In genomic region chr20:56988446-56988845, GRCh38 we compare ENCODE assay signal across 26 cellular contexts.
DNase-seq lines count a peak whose midpoint lies in the region; ATAC-seq and TF ChIP-seq lines count a peak whose summit lies in the region.
"Had no signal": no experiment of that assay in that cellular context is flagged by ENCODE, and none has a peak within 500 bp of the region (broad histone marks: within the 10 kb centered on the region; RNA-seq: fewer than 3 reads in every experiment).

No MANE protein-coding gene starts in this region.

- WGBS in SK-N-SH (ENCODE audit: low lambda C conversion rate): 19% methylated on average over 8 of the region's 8 CpGs
- 57% methylated on average over 8 of the region's 8 CpGs for WGBS in smooth muscle cell (ENCODE audit: low lambda C conversion rate)

- no peak overlapping the region for H2AFZ ChIP-seq in SK-N-SH (ENCODE audit: low read depth)
- H2AFZ ChIP-seq in smooth muscle cell (ENCODE audit: low read depth): peak overlapping the region; percentile 36

- intact Hi-C loops in activated CD4-positive, alpha-beta T cell treated with anti-CD3 and anti-CD28 coated beads for 36 hours (cut with DNase I, micrococcal nuclease): no loop called here

- no peaks in the 10 kb centered on the region for H4K20me1 ChIP-seq in SK-N-SH (ENCODE audit: insufficient read depth)
- H4K20me1 ChIP-seq in smooth muscle cell (ENCODE audit: low read depth): no peaks in the 10 kb centered on the region

- no peak for TF ChIP-seq EP300 in SK-N-SH (IDR thresholded peaks at IDR 0.05; ENCODE audit: borderline replicate concordance in 1 of 2, low read depth in 1 of 2, low read length in 1 of 2)

- no peak for TF ChIP-seq CTCF in SK-N-SH (IDR thresholded peaks at IDR 0.05)
- TF ChIP-seq CTCF in fibroblast of villous mesenchyme (IDR thresholded peaks at IDR 0.05; ENCODE audit: insufficient read depth, low read depth, low read length): no peak
- no peak for TF ChIP-seq CTCF in smooth muscle cell (IDR thresholded peaks at IDR 0.05; ENCODE audit: borderline replicate concordance, insufficient read depth, poor library complexity, severe bottlenecking)

- no peaks in the 10 kb centered on the region for H3K36me3 ChIP-seq in SK-N-SH (replicated peaks in 1 of 2; ENCODE audit: control insufficient read depth in 1 of 2, insufficient read depth in 2 of 2, low read length in 1 of 2)
- H3K36me3 ChIP-seq in smooth muscle cell (ENCODE audit: low read depth): no peaks in the 10 kb centered on the region
- H3K36me3 ChIP-seq: BE2C, HAP-1, MG63 had no signal

- no peak overlapping the region for H3K4me3 Mint-ChIP-seq in activated CD4-positive, alpha-beta T cell treated with anti-CD3 and anti-CD28 coated beads for 36 hours
- H3K4me3 Mint-ChIP-seq: CD14-positive monocyte; CD8-positive, alpha-beta memory T cell had no signal

- H3K9me3 ChIP-seq in SK-N-SH (no peaks in the 10 kb centered on the region), smooth muscle cell (replicated peaks; ENCODE audit: low read depth) (no peaks in the 10 kb centered on the region)
- H3K9me3 ChIP-seq: BE2C had no signal

- POLR2A ChIA-PET in SK-N-SH (lab: Yijun Ruan, JAX): no interaction called here
- POLR2A ChIA-PET in activated CD4-positive, alpha-beta T cell treated with anti-CD3 and anti-CD28 coated beads for 36 hours (lab: Charles Lee): no interaction called here

- no peaks in the 10 kb centered on the region for H3K79me2 ChIP-seq in SK-N-SH (ENCODE audit: insufficient read depth)
- H3K79me2 ChIP-seq in smooth muscle cell (ENCODE audit: low read depth): no peaks in the 10 kb centered on the region

- H3K27ac ChIP-seq in SK-N-SH (ENCODE audit: low read depth in 2 of 2, low read length in 1 of 2) (no peak overlapping the region), smooth muscle cell (ENCODE audit: low read depth) (peak overlapping the region; percentile 83)
- H3K27ac ChIP-seq: 22Rv1, RWPE1 had no signal

- H3K9me2 ChIP-seq in SK-N-SH: no peaks in the 10 kb centered on the region

- CTCF ChIA-PET in SK-N-SH (lab: Yijun Ruan, JAX): interaction anchor here (1.3 to 1.7 kb wide), 2 partner anchors 8 to 438 kb away, joined by 4 to 5 read pairs; no protein-coding TSS in a partner anchor
- CTCF ChIA-PET in activated CD4-positive, alpha-beta T cell treated with anti-CD3 and anti-CD28 coated beads for 36 hours (lab: Charles Lee): no interaction called here

- no peaks in the 10 kb centered on the region for H3K36me3 Mint-ChIP-seq in activated CD4-positive, alpha-beta T cell treated with anti-CD3 and anti-CD28 coated beads for 36 hours (ENCODE audit: low read depth)
- H3K36me3 Mint-ChIP-seq: CD14-positive monocyte; CD8-positive, alpha-beta memory T cell had no signal

- no peaks in the 10 kb centered on the region for H3K4me1 Mint-ChIP-seq in activated CD4-positive, alpha-beta T cell treated with anti-CD3 and anti-CD28 coated beads for 36 hours
- H3K4me1 Mint-ChIP-seq: CD14-positive monocyte; CD8-positive, alpha-beta memory T cell had no signal

- H3K27me3 ChIP-seq in SK-N-SH (ENCODE audit: insufficient read depth) (peaks cover 33% of the 10 kb centered on the region; the same call in 1 of the 2 replicates), smooth muscle cell (ENCODE audit: low read depth) (no peaks in the 10 kb centered on the region)
- H3K27me3 ChIP-seq: MG63 had no signal

- H3K4me2 ChIP-seq in SK-N-SH (0 out of 2 replicates have a peak overlapping the region, but pooled peaks have one; percentile 19), smooth muscle cell (peak overlapping the region; percentile 82)

- H3K4me1 ChIP-seq in SK-N-SH (ENCODE audit: control insufficient read depth in 1 of 2, insufficient read depth in 2 of 2, low read depth in 1 of 2, low read length in 1 of 2) (no peaks in the 10 kb centered on the region), smooth muscle cell (ENCODE audit: low read depth) (peaks cover 5% of the 10 kb centered on the region)
- H3K4me1 ChIP-seq: BE2C, HAP-1 had no signal

- ATAC-seq in SK-N-SH treated with all-trans-retinoic acid at 6 μM for 48 hours (no peak), GM21723 (IDR thresholded peaks at IDR 0.05; ENCODE audit: unreplicated experiment) (no peak)
- ATAC-seq in activated CD4-positive, alpha-beta T cell treated with anti-CD3 and anti-CD28 coated beads for 36 hours: no peak

- H3K27me3 Mint-ChIP-seq in activated CD4-positive, alpha-beta T cell treated with anti-CD3 and anti-CD28 coated beads for 36 hours: no peaks in the 10 kb centered on the region
- H3K27me3 Mint-ChIP-seq: CD8-positive, alpha-beta memory T cell had no signal

- TF ChIP-seq RAD21 in SK-N-SH (IDR thresholded peaks at IDR 0.05; ENCODE audit: low read length): no peak

- H3K27ac Mint-ChIP-seq in activated CD4-positive, alpha-beta T cell treated with anti-CD3 and anti-CD28 coated beads for 36 hours: no peak overlapping the region
- H3K27ac Mint-ChIP-seq: CD14-positive monocyte; CD8-positive, alpha-beta memory T cell had no signal

- peaks cover 9% of the 10 kb centered on the region for H3K9me3 Mint-ChIP-seq in activated CD4-positive, alpha-beta T cell treated with anti-CD3 and anti-CD28 coated beads for 36 hours (ENCODE audit: low read depth)

- H3F3A ChIP-seq in SK-N-SH (replicated peaks; ENCODE audit: insufficient read depth): no peaks in the 10 kb centered on the region
- peaks cover 5% of the 10 kb centered on the region for H3F3A ChIP-seq in smooth muscle cell (ENCODE audit: low read depth)

- no peak overlapping the region for H3K9ac ChIP-seq in SK-N-SH
- H3K9ac ChIP-seq in smooth muscle cell (ENCODE audit: low read depth): peak overlapping the region; percentile 52

- no peak overlapping the region; a peak in 1 of 4 replicates for H3K4me3 ChIP-seq in SK-N-SH (ENCODE audit: low read depth in 2 of 2, low read length in 1 of 2)
- peak overlapping the region; percentile 35 for H3K4me3 ChIP-seq in fibroblast of villous mesenchyme (ENCODE audit: low read depth, low read length)
- H3K4me3 ChIP-seq in smooth muscle cell: peak overlapping the region; percentile 30
- H3K4me3 ChIP-seq: HAP-1, MG63 had no signal

- DNase-seq in SK-N-SH (no peak), RPMI7951 (ENCODE audit: low read depth) (peak; percentile 86), fibroblast of villous mesenchyme (ENCODE audit: low read depth) (no peak), smooth muscle cell (lab: John Stamatoyannopoulos, UW; ENCODE audit: unreplicated experiment) (no peak), HT-29 (ENCODE audit: low spot score) (no peak)
- no peak for DNase-seq in activated CD4-positive, alpha-beta T cell treated with anti-CD3 and anti-CD28 coated beads for 36 hours
- DNase-seq: ACHN; CD8-positive, alpha-beta memory T cell; DMS153; DND-41; GOT3; KBM-7; NCI-H2029; NCI-H446; NCI-H524 treated with DMSO at 0.1 percent for 48 hours; NCI-H774; SHP77; SW 1271 had no signal

TF ChIP-seq in SK-N-SH, 30 proteins besides CTCF, POLR2A, EP300 and RAD21 (continues in another document):
- TF ChIP-seq MEF2A (IDR thresholded peaks at IDR 0.05; ENCODE audit: borderline replicate concordance, low read depth) (no peak), USF2 (IDR thresholded peaks at IDR 0.05; ENCODE audit: borderline replicate concordance, low read depth, low read length) (no peak), RCOR1 (IDR thresholded peaks at IDR 0.05; ENCODE audit: low read length) (no peak), USF1 (IDR thresholded peaks at IDR 0.05; ENCODE audit: borderline replicate concordance, low read depth) (no peak), GATA2 (CRISPR knock-in tag; IDR thresholded peaks at IDR 0.05) (no peak), ELF1 (IDR thresholded peaks at IDR 0.05) (no peak), GABPA (IDR thresholded peaks at IDR 0.05; ENCODE audit: low read depth) (no peak), TAF1 (IDR thresholded peaks at IDR 0.05; ENCODE audit: borderline replicate concordance, low read depth, low read length) (no peak)

TF ChIP-seq in SK-N-SH treated with all-trans-retinoic acid at 6 μM for 48 hours, 23 proteins besides CTCF, POLR2A, EP300 and RAD21 (continues in another document):
- TF ChIP-seq BACH2 (CRISPR knock-in tag; IDR thresholded peaks at IDR 0.05; ENCODE audit: borderline replicate concordance) (no peak), SNAI2 (CRISPR knock-in tag; IDR thresholded peaks at IDR 0.05) (no peak), ZC3H10 (CRISPR knock-in tag; IDR thresholded peaks at IDR 0.05) (no peak), GLIS3 (CRISPR knock-in tag; IDR thresholded peaks at IDR 0.05) (no peak), ISL1 (CRISPR knock-in tag; IDR thresholded peaks at IDR 0.05) (no peak), ZNF565 (CRISPR knock-in tag; conservative IDR thresholded peaks at IDR 0.05; ENCODE audit: low read depth) (no peak), POU6F1 (CRISPR knock-in tag; IDR thresholded peaks at IDR 0.05; ENCODE audit: borderline replicate concordance, low read depth) (no peak), ZFP30 (CRISPR knock-in tag; IDR thresholded peaks at IDR 0.05) (no peak)

Comparison
In these comparisons a context has a peak if more than half of its experiments do, and no peak if none do; other contexts are left out.
1. H3K4me3 ChIP-seq: peak in fibroblast of villous mesenchyme (single experiment) and smooth muscle cell (single experiment); none in SK-N-SH (0 of 2).